Comparison of ENCODE assay signal across 14 cellular contexts in genomic region chr6:15907914-15908518, GRCh38.
DNase-seq lines count a peak whose midpoint lies in the region; ATAC-seq and TF ChIP-seq lines count a peak whose summit lies in the region.
"Had no signal": no experiment of that assay in that cellular context is flagged by ENCODE, and none has a peak within 500 bp of the region (broad histone marks: within the 10 kb centered on the region; RNA-seq: fewer than 3 reads in every experiment).

No MANE protein-coding gene starts in this region.

- peak; percentile 91 for ATAC-seq in esophagus mucosa
- no peak for ATAC-seq in GM19455 (IDR thresholded peaks at IDR 0.05; ENCODE audit: unreplicated experiment)

- H3K36me3 Mint-ChIP-seq in type B pancreatic cell, result peaks cover 3% of the 10 kb centered on the region
- H3K36me3 Mint-ChIP-seq: brain, IgD-negative memory B cell had no signal

- H3K4me1 Mint-ChIP-seq in type B pancreatic cell (ENCODE audit: unreplicated experiment), result peaks cover 47% of the 10 kb centered on the region

- H3K27me3 Mint-ChIP-seq in type B pancreatic cell, result no peaks in the 10 kb centered on the region
- H3K27me3 Mint-ChIP-seq: IgD-negative memory B cell had no signal

- peak in 2 of 3 experiments; percentile 61 to 85 for DNase-seq in NCI-H1417 (lab: John Stamatoyannopoulos, UW)
- DNase-seq in NCI-H1417 treated with DMSO at 0.1 percent for 48 hours (lab: John Stamatoyannopoulos, UW), result no peak
- peak; percentile 78 for DNase-seq in NCI-H82 (lab: John Stamatoyannopoulos, UW)
- DNase-seq in type B pancreatic cell (ENCODE audit: extremely low spot score, unreplicated experiment), result peak; percentile 74
- no peak for DNase-seq in AG20443 (ENCODE audit: low spot score)
- no peak for DNase-seq in T1000 (lab: John Stamatoyannopoulos, UW)
- DNase-seq: activated CD4-positive, alpha-beta T cell treated with anti-CD3 and anti-CD28 coated beads, Interleukin-2, amount 50 U/mL, for 1 hour; activated effector memory CD4-positive, alpha-beta T cell treated with Interleukin-2 at 50 U/mL for 16 hours; hippocampal formation; NCI-H2227 treated with DMSO at 0.1 percent for 48 hours had no signal

- H3K27ac Mint-ChIP-seq in type B pancreatic cell, result peak overlapping the region; percentile 91
- H3K27ac Mint-ChIP-seq: brain had no signal

- H3K4me3 Mint-ChIP-seq in type B pancreatic cell, result peak overlapping the region; percentile 53
- H3K4me3 Mint-ChIP-seq: brain, IgD-negative memory B cell had no signal

- H3K9me3 Mint-ChIP-seq in type B pancreatic cell, result peaks cover 5% of the 10 kb centered on the region
- H3K9me3 Mint-ChIP-seq: IgD-negative memory B cell had no signal

- no peak for TF ChIP-seq CTCF in type B pancreatic cell (conservative IDR thresholded peaks at IDR 0.05)

Comparison
In these comparisons a context has a peak if more than half of its experiments do, and no peak if none do; other contexts are left out.
1. DNase-seq: peak in NCI-H1417 (2 of 3), NCI-H82 (single experiment) and type B pancreatic cell (single experiment); none in NCI-H1417 treated with DMSO at 0.1 percent for 48 hours (single experiment), AG20443 (single experiment) and T1000 (single experiment).